Comparison of ENCODE assay signal across 11 cellular contexts in the genomic region with DNA sequence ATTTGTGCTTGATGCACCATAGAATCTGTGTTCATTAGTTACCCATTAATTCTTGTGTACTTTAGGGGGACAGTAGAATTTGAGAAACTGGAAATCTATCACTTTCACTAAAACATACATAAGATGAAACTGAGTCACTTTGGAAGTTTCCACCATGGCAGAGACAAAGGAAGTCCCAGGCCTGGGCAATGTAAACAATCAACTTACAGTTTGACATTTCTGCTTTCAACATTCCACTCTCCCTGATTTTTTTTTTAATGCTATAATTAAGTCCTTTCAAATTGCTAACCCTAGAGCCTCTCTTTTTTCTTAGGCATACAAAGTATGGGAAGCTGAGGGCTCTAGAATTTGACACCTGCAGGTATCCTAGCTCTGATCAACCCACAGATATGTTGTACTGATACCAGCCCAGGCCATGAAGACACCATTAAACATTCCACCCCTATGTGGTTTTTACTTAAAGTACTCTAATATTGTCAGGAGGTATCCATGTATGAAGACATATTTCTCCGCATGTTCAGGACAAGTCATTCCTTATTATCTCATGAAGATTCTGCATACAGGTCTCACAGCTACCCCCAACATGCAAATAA.
A peak's percentile ranks its signal among the peaks of the same experiment; 100 is the strongest.
DNase-seq lines count a peak whose midpoint lies in the region; ATAC-seq and TF ChIP-seq lines count a peak whose summit lies in the region.
"Had no signal": no experiment of that assay in that cellular context is flagged by ENCODE, and none has a peak within 500 bp of the region (broad histone marks: within the 10 kb centered on the region; RNA-seq: fewer than 3 reads in every experiment).

No MANE protein-coding gene starts in this region.

- no peaks in the 10 kb centered on the region for H3K9me3 Mint-ChIP-seq in nephron progenitor cell

- H3K27me3 ChIP-seq in brain microvascular endothelial cell (replicated peaks) (no peaks in the 10 kb centered on the region), upper lobe of left lung (no peaks in the 10 kb centered on the region)
- H3K27me3 ChIP-seq: stomach had no signal

- intact Hi-C loops in sciatic nerve (cut with DNase I), result no loop called here

- no peak for TF ChIP-seq POLR2A in upper lobe of left lung (IDR thresholded peaks at IDR 0.05)

- H3K4me3 ChIP-seq in brain microvascular endothelial cell (ENCODE audit: low read depth, low read length) (no peak overlapping the region), upper lobe of left lung (no peak overlapping the region)
- H3K4me3 ChIP-seq: stomach had no signal

- TF ChIP-seq CTCF in brain microvascular endothelial cell (IDR thresholded peaks at IDR 0.05; ENCODE audit: low read depth, low read length, missing control alignments), result no peak
- no peak for TF ChIP-seq CTCF in nephron progenitor cell (IDR thresholded peaks at IDR 0.05)
- no peak for TF ChIP-seq CTCF in upper lobe of left lung (IDR thresholded peaks at IDR 0.05)

- H3K36me3 ChIP-seq in brain microvascular endothelial cell (replicated peaks) (no peaks in the 10 kb centered on the region), upper lobe of left lung (no peaks in the 10 kb centered on the region)
- H3K36me3 ChIP-seq: stomach had no signal

- no peak for TF ChIP-seq EP300 in upper lobe of left lung (IDR thresholded peaks at IDR 0.05)

- ATAC-seq in sciatic nerve (no peak), upper lobe of left lung (ENCODE audit: low FRiP score in 2 of 2) (no peak), GM21717 (IDR thresholded peaks at IDR 0.05; ENCODE audit: unreplicated experiment) (no peak), HG02763 (IDR thresholded peaks at IDR 0.05; ENCODE audit: unreplicated experiment) (no peak)

- peak overlapping the region; percentile 59 for H3K27ac Mint-ChIP-seq in nephron progenitor cell

- H3K27ac ChIP-seq in brain microvascular endothelial cell (peak overlapping the region; percentile 3), upper lobe of left lung (peak overlapping the region in 1 of 4 donors; percentile 46)

- H3K9me3 ChIP-seq in upper lobe of left lung, result no peaks in the 10 kb centered on the region
- H3K9me3 ChIP-seq: stomach had no signal

- DNase-seq in CD1c-positive myeloid dendritic cell (ENCODE audit: extremely low spot score), result peak; percentile 16
- peak; percentile 5 for DNase-seq in HCEC 1CT
- no peak for DNase-seq in brain microvascular endothelial cell
- no peak for DNase-seq in nephron progenitor cell
- DNase-seq in sciatic nerve (ENCODE audit: low spot score), result no peak
- no peak for DNase-seq in upper lobe of left lung
- DNase-seq: effector CD8-positive, alpha-beta T cell; NCI-H1694; stomach had no signal

- 0 to 96% methylated on average over 1 of the region's 1 CpG for WGBS in upper lobe of left lung, 2 donors

- in situ Hi-C loops in brain microvascular endothelial cell (cut with HindIII; ENCODE audit: low pct_ligation_motif_present, low sequenced_read_pairs), result no loop called here

- H3K27me3 Mint-ChIP-seq in nephron progenitor cell (ENCODE audit: low read depth, poor library complexity), result no peaks in the 10 kb centered on the region

- peaks cover 63% of the 10 kb centered on the region for H3K4me1 Mint-ChIP-seq in nephron progenitor cell

- peaks cover 19 to 35% (median 25%) of the 10 kb centered on the region in 4 donors for H3K4me1 ChIP-seq in upper lobe of left lung

- H3K4me3 Mint-ChIP-seq in nephron progenitor cell, result peak overlapping the region; percentile 19

- no peaks in the 10 kb centered on the region for H3K36me3 Mint-ChIP-seq in nephron progenitor cell (ENCODE audit: low read depth)

Comparison
In these comparisons a context has a peak if more than half of its experiments do, and no peak if none do; other contexts are left out.
1. DNase-seq: peak in CD1c-positive myeloid dendritic cell (single experiment) and HCEC 1CT (single experiment); none in brain microvascular endothelial cell (single experiment), nephron progenitor cell (single experiment), sciatic nerve (single experiment) and upper lobe of left lung (0 of 2).